Comparison of ENCODE assay signal across 23 cellular contexts in the genomic region with DNA sequence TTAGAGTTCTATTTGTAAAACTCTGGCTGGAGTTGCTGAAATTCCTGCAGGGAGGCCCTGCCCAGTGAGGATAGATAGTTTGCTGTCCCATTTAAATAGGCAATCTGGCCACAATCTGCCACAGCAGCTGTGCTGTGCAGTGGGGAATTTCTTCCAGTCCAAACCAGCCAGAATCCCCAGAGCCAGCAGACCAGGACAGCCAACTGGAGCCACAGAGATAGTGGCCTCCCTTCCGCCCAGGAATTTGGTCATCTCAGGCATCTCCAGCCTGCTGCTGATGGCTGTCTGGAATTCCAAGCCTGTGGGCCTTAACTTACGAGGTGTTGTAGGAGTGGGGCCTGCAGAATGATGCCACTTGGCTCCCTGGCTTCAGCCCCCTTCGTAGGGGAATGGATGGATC.
"Had no signal": no experiment of that assay in that cellular context is flagged by ENCODE, and none has a peak within 500 bp of the region (broad histone marks: within the 10 kb centered on the region; RNA-seq: fewer than 3 reads in every experiment).

No MANE protein-coding gene starts in this region.

- H3K27me3 Mint-ChIP-seq: activated CD8-positive, alpha-beta memory T cell treated with anti-CD3 and anti-CD28 coated beads, Interleukin-2, amount 10 ng/mL, durations not matched to agents 7 days and 5 days; activated naive CD4-positive, alpha-beta T cell treated with anti-CD3 and anti-CD28 coated beads, Interleukin-2, amount 50 U/mL, for 24 hours; activated T-cell treated with anti-CD3 and anti-CD28 coated beads, Interleukin-2, amount 50 U/mL, for 24 hours; T-helper 17 cell had no signal

- DNase-seq: activated CD4-positive, alpha-beta T cell treated with anti-CD3 and anti-CD28 coated beads for 48 hours; activated CD4-positive, alpha-beta T cell treated with anti-CD3 and anti-CD28 coated beads, Interleukin-2, amount 50 U/mL, for 48 hours; activated CD4-positive, CD25-positive, alpha-beta regulatory T cell treated with anti-CD3 and anti-CD28 coated beads, Interleukin-2, amount 50 U/mL, for 72 hours; activated CD8-positive, alpha-beta memory T cell treated with anti-CD3 and anti-CD28 coated beads, Interleukin-2, amount 10 ng/mL, durations not matched to agents 7 days and 5 days; activated effector memory CD4-positive, alpha-beta T cell treated with Interleukin-2 at 50 U/mL for 16 hours; activated naive CD4-positive, alpha-beta T cell; activated T-cell treated with anti-CD3 and anti-CD28 coated beads, Interleukin-2, amount 50 U/mL, for 24 hours; aorta; caudate nucleus; KG1; NCI-H1092; NCI-H1436; NCI-H1694 treated with DMSO at 0.1 percent for 48 hours; NCI-H2081; NCI-H526 treated with DMSO at 0.1 percent for 48 hours; PC-3; SHP77; T-helper 17 cell; T-helper 9 cell had no signal

- H3K4me1 Mint-ChIP-seq: activated CD8-positive, alpha-beta memory T cell treated with anti-CD3 and anti-CD28 coated beads, Interleukin-2, amount 10 ng/mL, durations not matched to agents 7 days and 5 days; activated naive CD4-positive, alpha-beta T cell treated with anti-CD3 and anti-CD28 coated beads, Interleukin-2, amount 50 U/mL, for 24 hours; T-helper 17 cell had no signal

- H3K9me3 Mint-ChIP-seq: activated naive CD4-positive, alpha-beta T cell treated with anti-CD3 and anti-CD28 coated beads, Interleukin-2, amount 50 U/mL, for 24 hours; activated T-helper 1 cell treated with anti-CD3 and anti-CD28 coated beads, Interleukin-12 subunit alpha, Interleukin-12 subunit beta, Interleukin-2, Interleukin-4 antibody, amounts not matched to agents 30 ng/mL and 10 ng/mL and 1 ng/mL, durations not matched to agents 14 hours and 24 hours and 36 hours had no signal

- H3K4me3 ChIP-seq: breast epithelium had no signal

- ATAC-seq: activated CD8-positive, alpha-beta memory T cell treated with anti-CD3 and anti-CD28 coated beads, Interleukin-2, amount 10 ng/mL, durations not matched to agents 7 days and 5 days; PC-3; T-helper 17 cell; WTC11 had no signal

- H3K27me3 ChIP-seq: breast epithelium had no signal

- H3K36me3 ChIP-seq: breast epithelium had no signal

- H3K4me1 ChIP-seq: breast epithelium had no signal

- H3K4me3 Mint-ChIP-seq: activated CD8-positive, alpha-beta memory T cell treated with anti-CD3 and anti-CD28 coated beads, Interleukin-2, amount 10 ng/mL, durations not matched to agents 7 days and 5 days; activated naive CD4-positive, alpha-beta T cell treated with anti-CD3 and anti-CD28 coated beads, Interleukin-2, amount 50 U/mL, for 24 hours; activated T-cell treated with anti-CD3 and anti-CD28 coated beads, Interleukin-2, amount 50 U/mL, for 24 hours; activated T-helper 1 cell treated with anti-CD3 and anti-CD28 coated beads, Interleukin-12 subunit alpha, Interleukin-12 subunit beta, Interleukin-2, Interleukin-4 antibody, amounts not matched to agents 30 ng/mL and 10 ng/mL and 1 ng/mL, durations not matched to agents 14 hours and 24 hours and 36 hours; T-helper 17 cell; WTC11 had no signal

- H3K9me3 ChIP-seq: breast epithelium had no signal

- H3K27ac ChIP-seq: breast epithelium had no signal

- H3K27ac Mint-ChIP-seq: activated CD8-positive, alpha-beta memory T cell treated with anti-CD3 and anti-CD28 coated beads, Interleukin-2, amount 10 ng/mL, durations not matched to agents 7 days and 5 days; activated naive CD4-positive, alpha-beta T cell treated with anti-CD3 and anti-CD28 coated beads, Interleukin-2, amount 50 U/mL, for 24 hours; activated T-cell treated with anti-CD3 and anti-CD28 coated beads, Interleukin-2, amount 50 U/mL, for 24 hours; activated T-helper 1 cell treated with anti-CD3 and anti-CD28 coated beads, Interleukin-12 subunit alpha, Interleukin-12 subunit beta, Interleukin-2, Interleukin-4 antibody, amounts not matched to agents 30 ng/mL and 10 ng/mL and 1 ng/mL, durations not matched to agents 14 hours and 24 hours and 36 hours; T-helper 17 cell; WTC11 had no signal

- H3K36me3 Mint-ChIP-seq: activated CD8-positive, alpha-beta memory T cell treated with anti-CD3 and anti-CD28 coated beads, Interleukin-2, amount 10 ng/mL, durations not matched to agents 7 days and 5 days; activated naive CD4-positive, alpha-beta T cell treated with anti-CD3 and anti-CD28 coated beads, Interleukin-2, amount 50 U/mL, for 24 hours; WTC11 had no signal
